Comparison of ENCODE assay signal across 14 cellular contexts in the genomic region with DNA sequence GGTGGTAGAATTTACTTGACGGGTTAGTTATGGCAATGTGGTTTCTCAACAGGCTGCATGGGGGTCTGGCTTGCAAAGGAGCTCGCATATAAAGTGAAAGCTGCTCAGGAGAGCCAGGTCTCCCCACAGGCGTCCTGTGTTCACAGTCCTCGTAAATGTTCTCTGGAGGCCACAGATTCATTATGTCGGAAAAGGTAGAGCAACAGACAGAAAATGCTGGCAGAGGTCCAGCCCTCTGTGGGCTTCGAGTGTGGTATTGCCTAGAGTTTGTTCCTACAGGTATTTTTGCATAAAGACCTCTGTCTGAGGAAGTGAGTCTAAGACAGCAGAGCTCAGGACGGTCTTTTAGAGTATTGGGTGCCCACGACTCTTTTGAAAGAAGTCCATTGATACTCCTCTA.
DNase-seq lines count a peak whose midpoint lies in the region; ATAC-seq and TF ChIP-seq lines count a peak whose summit lies in the region.
"Had no signal": no experiment of that assay in that cellular context is flagged by ENCODE, and none has a peak within 500 bp of the region (broad histone marks: within the 10 kb centered on the region; RNA-seq: fewer than 3 reads in every experiment).

No MANE protein-coding gene starts in this region.

- no peaks in the 10 kb centered on the region for H3K27me3 Mint-ChIP-seq in GM23338 (ENCODE audit: insufficient read depth, low read depth, poor library complexity)
- H3K27me3 Mint-ChIP-seq in naive thymus-derived CD4-positive, alpha-beta T cell, result peaks cover 20 to 42% (median 26%) of the 10 kb centered on the region in 5 donors

- DNase-seq in NCI-H345 (lab: John Stamatoyannopoulos, UW) (peak; percentile 32), NCI-H345 treated with DMSO at 0.1 percent for 48 hours (lab: John Stamatoyannopoulos, UW; ENCODE audit: unreplicated experiment) (no peak), GM23338 (ENCODE audit: low spot score) (no peak), osteoblast (ENCODE audit: insufficient read length, low spot score, missing footprints) (no peak), NK-92 (lab: John Stamatoyannopoulos, UW; ENCODE audit: unreplicated experiment) (no peak)
- peak in 5 of 9 donors; percentile 41 to 65 (median 58) for DNase-seq in naive thymus-derived CD4-positive, alpha-beta T cell
- DNase-seq: GOT3, hippocampal formation, NCI-H69, tibial artery had no signal

- H3K4me1 Mint-ChIP-seq in GM23338, result peaks cover 28% of the 10 kb centered on the region
- peaks cover 10 to 29% (median 15%) of the 10 kb centered on the region in 7 donors for H3K4me1 Mint-ChIP-seq in naive thymus-derived CD4-positive, alpha-beta T cell

- CTCF ChIA-PET in naive thymus-derived CD4-positive, alpha-beta T cell (lab: Charles Lee), result no interaction called here

- intact Hi-C loops in naive thymus-derived CD4-positive, alpha-beta T cell (cut with micrococcal nuclease), result loop anchor here in 1 of 2 donors (1.0 kb wide), 1 partner anchor 49 kb away; no protein-coding TSS in a partner anchor

- H3K27ac ChIP-seq in GM23338 (ENCODE audit: low read depth), result no peak overlapping the region
- no peak overlapping the region for H3K27ac ChIP-seq in SU-DHL-6 (ENCODE audit: low read depth, low read length)
- H3K27ac ChIP-seq in naive thymus-derived CD4-positive, alpha-beta T cell (ENCODE audit: low read depth, low read length), result no peak overlapping the region
- no peak overlapping the region for H3K27ac ChIP-seq in osteoblast (ENCODE audit: low read depth, low read length)
- H3K27ac ChIP-seq: esophagus muscularis mucosa, tibial artery had no signal

- H3K9me2 ChIP-seq in GM23338 (ENCODE audit: insufficient read depth), result peaks cover 5% of the 10 kb centered on the region
- no peaks in the 10 kb centered on the region for H3K9me2 ChIP-seq in SU-DHL-6 (replicated peaks; ENCODE audit: insufficient read depth, low read length)

- POLR2A ChIA-PET in naive thymus-derived CD4-positive, alpha-beta T cell (lab: Charles Lee), result no interaction called here

- H3K9ac ChIP-seq in SU-DHL-6 (ENCODE audit: low read length), result no peak overlapping the region

- H3K4me2 ChIP-seq in GM23338 (no peak overlapping the region), SU-DHL-6 (ENCODE audit: low read depth, low read length, poor library complexity, severe bottlenecking) (peak overlapping the region; percentile 21), osteoblast (ENCODE audit: insufficient read depth, low read length) (no peak overlapping the region)

- ATAC-seq in GM23338 (no peak), GM18867 (IDR thresholded peaks at IDR 0.05; ENCODE audit: unreplicated experiment) (no peak)
- no peak for ATAC-seq in naive thymus-derived CD4-positive, alpha-beta T cell

- no peaks in the 10 kb centered on the region for H3K36me3 Mint-ChIP-seq in GM23338 (ENCODE audit: low read depth)
- H3K36me3 Mint-ChIP-seq in naive thymus-derived CD4-positive, alpha-beta T cell, result no peaks in the 10 kb centered on the region
- H3K36me3 Mint-ChIP-seq: activated naive CD4-positive, alpha-beta T cell treated with anti-CD3 and anti-CD28 coated beads, Interleukin-2, amount 50 U/mL, for 72 hours had no signal

- H3K27me3 ChIP-seq in GM23338 (ENCODE audit: insufficient read depth) (no peaks in the 10 kb centered on the region), SU-DHL-6 (ENCODE audit: low read length) (no peaks in the 10 kb centered on the region), osteoblast (ENCODE audit: insufficient read depth, low read length) (peaks cover 20% of the 10 kb centered on the region)
- no peaks in the 10 kb centered on the region for H3K27me3 ChIP-seq in naive thymus-derived CD4-positive, alpha-beta T cell (ENCODE audit: control insufficient read depth in 2 of 2, insufficient read depth in 2 of 2, low read length in 2 of 2)

- no peaks in the 10 kb centered on the region; the same call in 2 of the 3 replicates for H3K9me3 Mint-ChIP-seq in GM23338
- peaks cover 0 to 2% (median 0%) of the 10 kb centered on the region in 11 donors for H3K9me3 Mint-ChIP-seq in naive thymus-derived CD4-positive, alpha-beta T cell
- H3K9me3 Mint-ChIP-seq: activated naive CD4-positive, alpha-beta T cell treated with anti-CD3 and anti-CD28 coated beads, Interleukin-2, amount 50 U/mL, for 72 hours had no signal

- H3F3A ChIP-seq in GM23338 (replicated peaks; ENCODE audit: low read depth), result no peaks in the 10 kb centered on the region
- 0 out of 2 replicates have a peak, but pooled peaks cover 3% of the 10 kb centered on the region for H3F3A ChIP-seq in SU-DHL-6 (ENCODE audit: insufficient read depth)

- no peaks in the 10 kb centered on the region for H3K79me2 ChIP-seq in GM23338 (replicated peaks; ENCODE audit: insufficient read depth)
- no peaks in the 10 kb centered on the region for H3K79me2 ChIP-seq in SU-DHL-6 (ENCODE audit: insufficient read depth, low read length)
- H3K79me2 ChIP-seq in osteoblast (ENCODE audit: insufficient read depth, low read length), result no peaks in the 10 kb centered on the region

- no peak overlapping the region for H3K27ac Mint-ChIP-seq in GM23338
- H3K27ac Mint-ChIP-seq in naive thymus-derived CD4-positive, alpha-beta T cell, result peak overlapping the region in 6 of 9 donors; percentile 6 to 49 (median 22)
- H3K27ac Mint-ChIP-seq: activated naive CD4-positive, alpha-beta T cell treated with anti-CD3 and anti-CD28 coated beads, Interleukin-2, amount 50 U/mL, for 72 hours had no signal

- H3K4me1 ChIP-seq in GM23338 (ENCODE audit: insufficient read depth) (no peaks in the 10 kb centered on the region; the same call in 1 of the 2 replicates), osteoblast (ENCODE audit: insufficient read depth, low read length) (no peaks in the 10 kb centered on the region)
- peaks cover 0 to 8% of the 10 kb centered on the region in 2 donors for H3K4me1 ChIP-seq in naive thymus-derived CD4-positive, alpha-beta T cell (ENCODE audit: control insufficient read depth in 2 of 2, insufficient read depth in 2 of 2, low read length in 2 of 2)

- H3K4me3 Mint-ChIP-seq in GM23338, result no peak overlapping the region
- peak overlapping the region; percentile 1 to 75 (median 70) for H3K4me3 Mint-ChIP-seq in naive thymus-derived CD4-positive, alpha-beta T cell

- H4K20me1 ChIP-seq in GM23338 (replicated peaks; ENCODE audit: insufficient read depth) (no peaks in the 10 kb centered on the region), SU-DHL-6 (ENCODE audit: low read depth, low read length) (no peaks in the 10 kb centered on the region), osteoblast (ENCODE audit: insufficient read depth, low read length) (no peaks in the 10 kb centered on the region)

- H3K4me3 ChIP-seq in GM23338, result no peak overlapping the region
- H3K4me3 ChIP-seq in SU-DHL-6 (ENCODE audit: insufficient read depth, low read length, poor library complexity, severe bottlenecking), result no peak overlapping the region
- H3K4me3 ChIP-seq in naive thymus-derived CD4-positive, alpha-beta T cell (ENCODE audit: low read length), result no peak overlapping the region
- no peak overlapping the region for H3K4me3 ChIP-seq in osteoblast (ENCODE audit: insufficient read depth, low read length)
- H3K4me3 ChIP-seq: esophagus muscularis mucosa, tibial artery had no signal

- no peaks in the 10 kb centered on the region for H3K36me3 ChIP-seq in GM23338 (ENCODE audit: insufficient read depth)
- H3K36me3 ChIP-seq in SU-DHL-6 (ENCODE audit: low read length), result no peaks in the 10 kb centered on the region
- no peaks in the 10 kb centered on the region for H3K36me3 ChIP-seq in naive thymus-derived CD4-positive, alpha-beta T cell (ENCODE audit: control insufficient read depth in 2 of 3, insufficient read depth in 3 of 3, low read length in 3 of 3)
- H3K36me3 ChIP-seq in osteoblast (ENCODE audit: insufficient read depth, low read length), result no peaks in the 10 kb centered on the region
- H3K36me3 ChIP-seq: esophagus muscularis mucosa, tibial artery had no signal

- no peaks in the 10 kb centered on the region for H3K9me3 ChIP-seq in SU-DHL-6 (ENCODE audit: insufficient read depth, low read length)
- no peaks in the 10 kb centered on the region for H3K9me3 ChIP-seq in naive thymus-derived CD4-positive, alpha-beta T cell (ENCODE audit: control insufficient read depth in 2 of 3, low read length in 3 of 3)
- H3K9me3 ChIP-seq in osteoblast (ENCODE audit: low read depth, low read length), result no peaks in the 10 kb centered on the region
- H3K9me3 ChIP-seq: tibial artery had no signal

- TF ChIP-seq CTCF in GM23338 (conservative IDR thresholded peaks at IDR 0.05; ENCODE audit: low read depth in 2 of 2) (no peak), SU-DHL-6 (IDR thresholded peaks at IDR 0.05; ENCODE audit: insufficient read depth, low read length, poor library complexity, severe bottlenecking) (no peak), osteoblast (IDR thresholded peaks at IDR 0.05; ENCODE audit: extremely low read depth, low read depth, low read length) (no peak)

- H2AFZ ChIP-seq in GM23338 (peak overlapping the region; percentile 67; the same call in 1 of the 2 replicates), SU-DHL-6 (ENCODE audit: low read depth, low read length, severe bottlenecking) (peak overlapping the region; percentile 3), osteoblast (ENCODE audit: low read length) (no peak overlapping the region)

TF ChIP-seq in GM23338, 12 proteins besides CTCF, POLR2A, EP300 and RAD21 (continues in another document):
- TF ChIP-seq, protein P1, sequence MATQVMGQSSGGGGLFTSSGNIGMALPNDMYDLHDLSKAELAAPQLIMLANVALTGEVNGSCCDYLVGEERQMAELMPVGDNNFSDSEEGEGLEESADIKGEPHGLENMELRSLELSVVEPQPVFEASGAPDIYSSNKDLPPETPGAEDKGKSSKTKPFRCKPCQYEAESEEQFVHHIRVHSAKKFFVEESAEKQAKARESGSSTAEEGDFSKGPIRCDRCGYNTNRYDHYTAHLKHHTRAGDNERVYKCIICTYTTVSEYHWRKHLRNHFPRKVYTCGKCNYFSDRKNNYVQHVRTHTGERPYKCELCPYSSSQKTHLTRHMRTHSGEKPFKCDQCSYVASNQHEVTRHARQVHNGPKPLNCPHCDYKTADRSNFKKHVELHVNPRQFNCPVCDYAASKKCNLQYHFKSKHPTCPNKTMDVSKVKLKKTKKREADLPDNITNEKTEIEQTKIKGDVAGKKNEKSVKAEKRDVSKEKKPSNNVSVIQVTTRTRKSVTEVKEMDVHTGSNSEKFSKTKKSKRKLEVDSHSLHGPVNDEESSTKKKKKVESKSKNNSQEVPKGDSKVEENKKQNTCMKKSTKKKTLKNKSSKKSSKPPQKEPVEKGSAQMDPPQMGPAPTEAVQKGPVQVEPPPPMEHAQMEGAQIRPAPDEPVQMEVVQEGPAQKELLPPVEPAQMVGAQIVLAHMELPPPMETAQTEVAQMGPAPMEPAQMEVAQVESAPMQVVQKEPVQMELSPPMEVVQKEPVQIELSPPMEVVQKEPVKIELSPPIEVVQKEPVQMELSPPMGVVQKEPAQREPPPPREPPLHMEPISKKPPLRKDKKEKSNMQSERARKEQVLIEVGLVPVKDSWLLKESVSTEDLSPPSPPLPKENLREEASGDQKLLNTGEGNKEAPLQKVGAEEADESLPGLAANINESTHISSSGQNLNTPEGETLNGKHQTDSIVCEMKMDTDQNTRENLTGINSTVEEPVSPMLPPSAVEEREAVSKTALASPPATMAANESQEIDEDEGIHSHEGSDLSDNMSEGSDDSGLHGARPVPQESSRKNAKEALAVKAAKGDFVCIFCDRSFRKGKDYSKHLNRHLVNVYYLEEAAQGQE (IDR thresholded peaks at IDR 0.05; ENCODE audit: unreplicated experiment), result no peak

Comparison
In these comparisons a context has a peak if more than half of its experiments do, and no peak if none do; other contexts are left out.
1. DNase-seq: peak in NCI-H345 (single experiment) and naive thymus-derived CD4-positive, alpha-beta T cell (5 of 9); none in NCI-H345 treated with DMSO at 0.1 percent for 48 hours (single experiment), GM23338 (single experiment), osteoblast (single experiment) and NK-92 (single experiment).